8 cellular contexts compared by ENCODE assay signal in the genomic region with DNA sequence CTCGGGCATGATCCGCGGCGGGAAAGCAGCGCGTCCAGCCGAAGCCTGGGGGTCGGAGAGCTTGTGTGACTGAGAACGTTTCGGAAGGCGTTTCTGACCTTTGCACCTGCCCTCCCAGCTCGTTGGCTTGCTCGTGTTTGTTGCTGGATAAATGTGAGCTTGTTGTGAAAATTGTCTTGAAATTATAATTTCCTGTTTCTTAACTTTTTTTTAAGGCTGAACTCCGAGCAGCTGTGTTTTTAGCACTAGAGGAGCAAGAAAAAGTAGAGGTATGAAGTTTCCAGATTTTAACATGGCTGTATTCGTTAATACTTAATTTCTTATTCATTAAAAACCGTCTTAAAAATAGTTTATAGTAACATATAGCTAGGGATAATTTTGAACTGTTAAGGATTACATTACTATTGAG. TPM values are rescaled to one million over a fixed set of nuclear protein-coding genes. Genes with fewer than 3 reads are reported as not detected.
DNase-seq lines count a peak whose midpoint lies in the region; ATAC-seq and TF ChIP-seq lines count a peak whose summit lies in the region.

No MANE protein-coding gene starts in this region.

- H3K9ac ChIP-seq in adipocyte (ENCODE audit: low read length): peak overlapping the region; percentile 78

- in situ Hi-C loops in ACHN (cut with HindIII; ENCODE audit: low pct_ligation_motif_present, low pct_unique_long_range_greater_than_20kb, low sequenced_read_pairs): no loop called here

- H3K4me1 ChIP-seq in adipocyte (ENCODE audit: control insufficient read depth, insufficient read depth, low read length) (peaks cover 13% of the 10 kb centered on the region), thoracic aorta (ENCODE audit: control insufficient read depth in 1 of 2, low read depth in 2 of 2) (peaks cover 0 to 18% of the 10 kb centered on the region in 2 donors)

- H3K4me3 ChIP-seq in HFF-Myc (replicated peaks; ENCODE audit: low read depth, low read length) (peak overlapping the region; percentile 93), adipocyte (ENCODE audit: low read length) (peak overlapping the region; percentile 83), thoracic aorta (peak overlapping the region; percentile 96)

- H3K36me3 ChIP-seq in adipocyte (ENCODE audit: control insufficient read depth, insufficient read depth, low read length, severe bottlenecking) (no peaks in the 10 kb centered on the region), thoracic aorta (no peaks in the 10 kb centered on the region)

- H3K27ac ChIP-seq in thoracic aorta: no peak overlapping the region

- H3K27me3 ChIP-seq in adipocyte (replicated peaks; ENCODE audit: control insufficient read depth, insufficient read depth, low read length) (no peaks in the 10 kb centered on the region), thoracic aorta (replicated peaks; ENCODE audit: insufficient read depth) (no peaks in the 10 kb centered on the region)

- H3K9me3 ChIP-seq in adipocyte (ENCODE audit: control insufficient read depth, low read length) (no peaks in the 10 kb centered on the region), thoracic aorta (no peaks in the 10 kb centered on the region)

- DNase-seq in ACHN (peak; percentile 27), HFF-Myc (ENCODE audit: extremely low read depth, low read depth) (no peak), adipocyte (ENCODE audit: low read depth) (peak; percentile 59), left kidney (ENCODE audit: low read depth, low spot score) (peak; percentile 69), thoracic aorta (ENCODE audit: low spot score) (no peak), T-helper 9 cell (no peak)
- DNase-seq in stimulated activated CD4-positive, alpha-beta T cell treated with anti-CD3 and anti-CD28 coated beads, Interleukin-2, amount 100 ng/mL, for 48 hours: no peak

- no peak for TF ChIP-seq CTCF in HFF-Myc (IDR thresholded peaks at IDR 0.05; ENCODE audit: low read depth, low read length, missing control alignments)
- TF ChIP-seq CTCF in thoracic aorta (IDR thresholded peaks at IDR 0.05): no peak

- ATAC-seq in thoracic aorta (ENCODE audit: insufficient number of reproducible peaks, low FRiP score, low read depth) (no peak), HG03439 (IDR thresholded peaks at IDR 0.05; ENCODE audit: unreplicated experiment) (no peak)

RNA-seq across cellular contexts. Expression of a gene that starts 0.7 kb away (rescaled TPM):
- total RNA-seq in thoracic aorta: 1 to 10 TPM; 7.7 to 8.5 TPM

RNA-seq across cellular contexts. Expression of a gene that starts 43.5 kb away (rescaled TPM):
- total RNA-seq in thoracic aorta: 10 to 100 TPM; 73.9 to 82.7 TPM

Comparison
In these comparisons a context has a peak if more than half of its experiments do, and no peak if none do; other contexts are left out.
1. DNase-seq: peak in ACHN (single experiment), adipocyte (single experiment) and left kidney (single experiment); none in HFF-Myc (single experiment), thoracic aorta (single experiment), stimulated activated CD4-positive, alpha-beta T cell treated with anti-CD3 and anti-CD28 coated beads, Interleukin-2, amount 100 ng/mL, for 48 hours (0 of 2) and T-helper 9 cell (single experiment).
2. Peak in every context shown above with its lines, with median percentiles within 50 percentile points of each other: H3K4me3 ChIP-seq.